19 cellular contexts compared by ENCODE assay signal in genomic region chr6:67252663-67253062, GRCh38.
"Had no signal": no experiment of that assay in that cellular context is flagged by ENCODE, and none has a peak within 500 bp of the region (broad histone marks: within the 10 kb centered on the region; RNA-seq: fewer than 3 reads in every experiment).

No MANE protein-coding gene starts in this region.

- H3K27me3 ChIP-seq: cardiac muscle cell, esophagus muscularis mucosa, gastroesophageal sphincter, right lobe of liver had no signal

- H3K4me1 ChIP-seq: esophagus muscularis mucosa, gastroesophageal sphincter, left ventricle myocardium inferior, psoas muscle, right lobe of liver had no signal

- DNase-seq: activated CD4-positive, alpha-beta T cell treated with anti-CD3 and anti-CD28 coated beads for 36 hours; activated CD8-positive, alpha-beta memory T cell treated with anti-CD3 and anti-CD28 coated beads, Interleukin-2, amount 50 U/mL, for 4 hours; activated CD8-positive, alpha-beta T cell treated with anti-CD3 and anti-CD28 coated beads for 36 hours; activated naive CD8-positive, alpha-beta T cell treated with anti-CD3 and anti-CD28 coated beads, Interleukin-2, amount 10 ng/mL, durations not matched to agents 7 days and 5 days; activated T-cell treated with anti-CD3 and anti-CD28 coated beads, Interleukin-2, amount 50 U/mL, for 72 hours; aorta; kidney; left ventricle myocardium inferior; mesendoderm; nephron progenitor cell; psoas muscle; right lobe of liver; stimulated activated CD4-positive, alpha-beta T cell treated with anti-CD3 and anti-CD28 coated beads, Interleukin-2, amount 100 ng/mL, for 24 hours; stimulated activated naive B cell treated with anti-CD40 and anti-IgM and Interleukin-4, amounts not matched to agents 10 μg/mL and 1 μg/mL and 100 μg/mL, for 72 hours; substantia nigra had no signal

- H3K27ac ChIP-seq: cardiac muscle cell, esophagus muscularis mucosa, gastroesophageal sphincter, left ventricle myocardium inferior, psoas muscle, right lobe of liver, VCaP had no signal

- H3K36me3 ChIP-seq: cardiac muscle cell, esophagus muscularis mucosa, gastroesophageal sphincter, left ventricle myocardium inferior, right lobe of liver had no signal

- H3K9me3 ChIP-seq: esophagus muscularis mucosa, gastroesophageal sphincter, psoas muscle, right lobe of liver had no signal

- ATAC-seq: activated CD4-positive, alpha-beta T cell treated with anti-CD3 and anti-CD28 coated beads for 36 hours; activated CD8-positive, alpha-beta T cell treated with anti-CD3 and anti-CD28 coated beads for 36 hours; activated T-cell treated with anti-CD3 and anti-CD28 coated beads, Interleukin-2, amount 50 U/mL, for 72 hours; gastroesophageal sphincter; psoas muscle; right lobe of liver; stimulated activated naive B cell treated with anti-CD40 and anti-IgM and Interleukin-4, amounts not matched to agents 10 μg/mL and 1 μg/mL and 100 μg/mL, for 72 hours had no signal

- H3K4me3 ChIP-seq: cardiac muscle cell, esophagus muscularis mucosa, gastroesophageal sphincter, left ventricle myocardium inferior, psoas muscle, right lobe of liver had no signal
